ENCODE assay signal across 8 cellular contexts in the genomic region with DNA sequence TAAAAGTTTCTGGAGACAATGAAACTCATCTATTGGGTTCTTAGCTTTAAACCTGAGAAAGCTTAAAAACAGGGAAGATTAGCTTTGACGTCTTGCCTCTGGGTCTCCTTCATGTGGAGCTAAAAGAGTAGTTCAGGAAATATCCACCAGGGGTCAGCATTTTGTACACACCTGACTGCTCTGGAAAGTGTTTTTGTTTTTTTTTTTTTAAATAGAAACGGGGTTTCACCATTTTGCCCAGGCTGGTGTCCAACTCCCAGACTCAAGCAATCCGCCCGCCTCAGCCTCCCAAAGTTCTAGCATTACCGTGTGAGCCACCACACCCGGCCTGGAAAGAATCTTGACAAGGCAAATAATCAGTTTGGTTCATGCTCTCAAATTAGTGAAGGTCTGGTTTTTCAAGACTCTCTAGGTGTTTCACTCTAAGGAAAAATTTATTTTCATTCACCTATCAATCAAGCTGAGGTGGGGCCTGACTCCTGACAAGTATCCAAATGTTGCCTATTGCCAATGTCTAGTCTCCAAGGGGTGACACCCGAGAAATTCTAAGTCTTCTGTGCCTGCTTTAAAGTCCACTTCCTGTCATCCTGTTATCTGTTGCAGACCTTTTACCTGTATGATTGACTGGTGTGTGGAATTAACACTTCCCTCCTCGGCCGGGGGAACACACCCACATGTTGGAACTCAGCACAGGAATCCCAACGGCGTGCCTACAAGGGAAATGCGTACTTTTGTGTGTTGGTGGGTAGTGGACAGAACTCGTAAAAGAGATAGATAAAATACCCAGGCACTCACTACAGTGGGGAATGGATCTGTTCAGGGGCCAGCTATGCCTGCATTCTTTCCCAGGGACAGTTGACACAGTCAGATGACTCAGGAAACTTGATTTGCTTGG. TPM values are rescaled to one million over a fixed set of nuclear protein-coding genes. Genes with fewer than 3 reads are reported as not detected.
DNase-seq lines count a peak whose midpoint lies in the region; ATAC-seq and TF ChIP-seq lines count a peak whose summit lies in the region.

No MANE protein-coding gene starts in this region.

- no peaks in the 10 kb centered on the region for H3K4me1 ChIP-seq in endodermal cell (ENCODE audit: control insufficient read depth, insufficient read depth, low read length)
- H3K4me1 ChIP-seq in mucosa of descending colon (ENCODE audit: low read depth) = no peaks in the 10 kb centered on the region

- DNase-seq in activated CD8-positive, alpha-beta memory T cell treated with anti-CD3 and anti-CD28 coated beads for 24 hours = peak; percentile 70
- DNase-seq in activated CD8-positive, alpha-beta memory T cell treated with anti-CD3 and anti-CD28 coated beads, Interleukin-2, amount 50 U/mL, for 48 hours = no peak
- DNase-seq in NCI-H2196 treated with DMSO at 0.1 percent for 48 hours (lab: John Stamatoyannopoulos, UW; ENCODE audit: unreplicated experiment) (peak; percentile 38), endodermal cell (peak; percentile 74), mucosa of descending colon (peak in 2 of 3 donors; percentile 41 to 90)
- peak; percentile 50 for DNase-seq in activated CD4-positive, alpha-beta T cell treated with anti-CD3 and anti-CD28 coated beads for 48 hours

- H3K9me3 ChIP-seq in endodermal cell (ENCODE audit: control insufficient read depth, low read length) (no peaks in the 10 kb centered on the region), mucosa of descending colon (no peaks in the 10 kb centered on the region)

- ATAC-seq in HG02763 (IDR thresholded peaks at IDR 0.05; ENCODE audit: unreplicated experiment) (peak; percentile 79), mucosa of descending colon (peak; percentile 81), HG03135 (IDR thresholded peaks at IDR 0.05; ENCODE audit: unreplicated experiment) (no peak)

- H3K36me3 ChIP-seq in endodermal cell (ENCODE audit: control insufficient read depth, insufficient read depth, low read length) (no peaks in the 10 kb centered on the region), mucosa of descending colon (ENCODE audit: low read depth) (no peaks in the 10 kb centered on the region)

- no peak overlapping the region for H3K27ac Mint-ChIP-seq in endodermal cell

- peaks cover 2% of the 10 kb centered on the region for H3K4me1 Mint-ChIP-seq in endodermal cell

- H3K9ac ChIP-seq in endodermal cell (ENCODE audit: extremely low read depth, low read length, poor library complexity, severe bottlenecking) = no peak overlapping the region

- no peaks in the 10 kb centered on the region for H3K9me3 Mint-ChIP-seq in endodermal cell

- H3K4me3 ChIP-seq in endodermal cell (ENCODE audit: low read length) (no peak overlapping the region), mucosa of descending colon (no peak overlapping the region)

- H3K4me3 Mint-ChIP-seq in endodermal cell = no peak overlapping the region

- peak; percentile 87 for TF ChIP-seq CTCF in endodermal cell (conservative IDR thresholded peaks at IDR 0.05)
- TF ChIP-seq CTCF in mucosa of descending colon (IDR thresholded peaks at IDR 0.05) = peak; percentile 61

- 10 to 63% methylated on average over 1 to 13 of the region's 13 CpGs for WGBS in endodermal cell (ENCODE audit: insufficient coverage in 1 of 2, insufficient read length in 1 of 2), 2 experiments

- no peak overlapping the region for H3K27ac ChIP-seq in endodermal cell (ENCODE audit: low read depth, low read length)

- H3K27me3 ChIP-seq in endodermal cell (ENCODE audit: control insufficient read depth, insufficient read depth, low read length, poor library complexity, severe bottlenecking) = no peaks in the 10 kb centered on the region

- H3K27me3 Mint-ChIP-seq in endodermal cell (ENCODE audit: insufficient read depth) = peaks cover 3% of the 10 kb centered on the region

- H3K36me3 Mint-ChIP-seq in endodermal cell (ENCODE audit: low read depth) = no peaks in the 10 kb centered on the region

- intact Hi-C loops in mucosa of descending colon (cut with DNase I, micrococcal nuclease) = loop anchor here (5.0 to 10.0 kb wide), 2 partner anchors 59 to 236 kb away; no protein-coding TSS in a partner anchor

RNA-seq across cellular contexts. Expression of gene IL1RN, which starts 11.3 kb away (rescaled TPM):
- not detected for total RNA-seq in endodermal cell
- polyA plus RNA-seq in endodermal cell (2013, experiment 1 of 2) = not detected
- polyA plus RNA-seq in endodermal cell (2013, experiment 2 of 2) = not detected
- 10 to 100 TPM in 1 of 3 donors, under 1 TPM in 2; 0.17 to 11.9 (median 0.76) TPM for total RNA-seq in mucosa of descending colon

RNA-seq across cellular contexts. Expression of gene PSD4, which starts 35.1 kb away (rescaled TPM):
- total RNA-seq in endodermal cell (10 to 100 TPM in 1 of 2 donors, 1 to 10 TPM in 1; 5.2 to 13.3 TPM), mucosa of descending colon (10 to 100 TPM; 40.8 to 91.3 (median 64.4) TPM)
- 1.6 TPM for polyA plus RNA-seq in endodermal cell (2013, experiment 1 of 2)
- polyA plus RNA-seq in endodermal cell (2013, experiment 2 of 2) = 1.7 TPM
